ENCODE assay signal across 1 cellular context in genomic region chr3:170712798-170713197, GRCh38.
TF ChIP-seq lines count a peak whose summit lies in the region.

No MANE protein-coding gene starts in this region.

TF ChIP-seq in SK-N-SH, 30 proteins besides CTCF, POLR2A, EP300 and RAD21 (continued from another document):
- TF ChIP-seq PBX3 (IDR thresholded peaks at IDR 0.05) (peak; percentile 65), RCOR1 (IDR thresholded peaks at IDR 0.05; ENCODE audit: low read length) (no peak), ZBTB33 (IDR thresholded peaks at IDR 0.05; ENCODE audit: borderline replicate concordance, low read depth) (no peak)
